ENCODE assay signal across 24 cellular contexts in genomic region chr5:127565586-127566270, GRCh38.
"Had no signal": no experiment of that assay in that cellular context is flagged by ENCODE, and none has a peak within 500 bp of the region (broad histone marks: within the 10 kb centered on the region; RNA-seq: fewer than 3 reads in every experiment).

No MANE protein-coding gene starts in this region.

- H3K36me3 Mint-ChIP-seq: activated naive CD4-positive, alpha-beta T cell treated with anti-CD3 and anti-CD28 coated beads, Interleukin-2, amount 10 ng/mL, durations not matched to agents 7 days and 5 days; activated naive CD8-positive, alpha-beta T cell treated with anti-CD3 and anti-CD28 coated beads for 36 hours had no signal

- H3K27ac Mint-ChIP-seq: activated CD4-positive, alpha-beta T cell treated with anti-CD3 and anti-CD28 coated beads, Interleukin-2, amount 10 ng/mL, durations not matched to agents 24 days and 14 days; activated CD8-positive, alpha-beta memory T cell treated with anti-CD3 and anti-CD28 coated beads, Interleukin-2, amount 10 ng/mL, durations not matched to agents 7 days and 5 days; activated naive CD4-positive, alpha-beta T cell treated with anti-CD3 and anti-CD28 coated beads, Interleukin-2, amount 10 ng/mL, durations not matched to agents 7 days and 5 days; activated naive CD8-positive, alpha-beta T cell treated with anti-CD3 and anti-CD28 coated beads for 36 hours; activated T-cell treated with anti-CD3 and anti-CD28 coated beads, Interleukin-2, amount 50 U/mL, for 24 hours; activated T-helper 2 cell treated with anti-CD3 and anti-CD28 coated beads, Interferon-gamma antibody, Interleukin-2, Interleukin-4, amounts not matched to agents 10 μg/mL and 5 μg/mL and 100 μg/mL, durations not matched to agents 14 hours and 24 hours and 36 hours; T-helper 1 cell treated with Interleukin-12 subunit alpha and Interleukin-12 subunit beta and Interleukin-4 antibody, amounts not matched to agents 30 μg/mL and 1 μg/mL, for 36 hours had no signal

- ATAC-seq: activated CD4-positive, CD25-positive, alpha-beta regulatory T cell treated with anti-CD3 and anti-CD28 coated beads, Interleukin-2, amount 50 U/mL, for 24 hours; activated CD8-positive, alpha-beta memory T cell treated with anti-CD3 and anti-CD28 coated beads, Interleukin-2, amount 10 ng/mL, durations not matched to agents 7 days and 5 days; PC-3 had no signal

- DNase-seq: activated CD4-positive, alpha-beta T cell treated with anti-CD3 and anti-CD28 coated beads, Interleukin-2, amount 10 ng/mL, durations not matched to agents 24 days and 14 days; activated CD4-positive, alpha-beta T cell treated with anti-CD3 and anti-CD28 coated beads, Interleukin-2, amount 50 U/mL, for 48 hours; activated CD8-positive, alpha-beta memory T cell treated with anti-CD3 and anti-CD28 coated beads, Interleukin-2, amount 10 ng/mL, durations not matched to agents 7 days and 5 days; activated gamma-delta T cell treated with Interleukin-2 at 50 U/mL for 16 hours; activated naive CD4-positive, alpha-beta T cell treated with anti-CD3 and anti-CD28 coated beads, Interleukin-2, amount 10 ng/mL, durations not matched to agents 7 days and 5 days; activated naive CD8-positive, alpha-beta T cell treated with anti-CD3 and anti-CD28 coated beads for 36 hours; activated T-cell treated with anti-CD3 and anti-CD28 coated beads, Interleukin-2, amount 50 U/mL, for 24 hours; brain microvascular endothelial cell; IMR-90; KG1; NCI-H1105; NCI-H1436; NCI-H1694 treated with DMSO at 0.1 percent for 48 hours; NCI-H2029 treated with DMSO at 0.1 percent for 48 hours; NCI-H345; NCI-H510A; NCI-H526 treated with DMSO at 0.1 percent for 48 hours; PC-3; SHP77 had no signal

- H3K4me3 ChIP-seq: cardiac muscle cell, SJSA1 had no signal

- H3K4me3 Mint-ChIP-seq: activated CD4-positive, alpha-beta T cell treated with anti-CD3 and anti-CD28 coated beads, Interleukin-2, amount 10 ng/mL, durations not matched to agents 24 days and 14 days; activated CD8-positive, alpha-beta memory T cell treated with anti-CD3 and anti-CD28 coated beads, Interleukin-2, amount 10 ng/mL, durations not matched to agents 7 days and 5 days; activated naive CD4-positive, alpha-beta T cell treated with anti-CD3 and anti-CD28 coated beads, Interleukin-2, amount 10 ng/mL, durations not matched to agents 7 days and 5 days; activated naive CD8-positive, alpha-beta T cell treated with anti-CD3 and anti-CD28 coated beads for 36 hours; activated T-cell treated with anti-CD3 and anti-CD28 coated beads, Interleukin-2, amount 50 U/mL, for 24 hours; T-helper 1 cell treated with Interleukin-12 subunit alpha and Interleukin-12 subunit beta and Interleukin-4 antibody, amounts not matched to agents 30 μg/mL and 1 μg/mL, for 36 hours had no signal

- H3K9me3 Mint-ChIP-seq: activated CD4-positive, alpha-beta T cell treated with anti-CD3 and anti-CD28 coated beads, Interleukin-2, amount 10 ng/mL, durations not matched to agents 24 days and 14 days; activated naive CD4-positive, alpha-beta T cell treated with anti-CD3 and anti-CD28 coated beads, Interleukin-2, amount 10 ng/mL, durations not matched to agents 7 days and 5 days; activated naive CD8-positive, alpha-beta T cell treated with anti-CD3 and anti-CD28 coated beads for 36 hours; activated T-cell treated with anti-CD3 and anti-CD28 coated beads, Interleukin-2, amount 50 U/mL, for 24 hours; activated T-helper 2 cell treated with anti-CD3 and anti-CD28 coated beads, Interferon-gamma antibody, Interleukin-2, Interleukin-4, amounts not matched to agents 10 μg/mL and 5 μg/mL and 100 μg/mL, durations not matched to agents 14 hours and 24 hours and 36 hours; T-helper 1 cell treated with Interleukin-12 subunit alpha and Interleukin-12 subunit beta and Interleukin-4 antibody, amounts not matched to agents 30 μg/mL and 1 μg/mL, for 36 hours had no signal
